ENCODE assay signal across 8 cellular contexts in the genomic region with DNA sequence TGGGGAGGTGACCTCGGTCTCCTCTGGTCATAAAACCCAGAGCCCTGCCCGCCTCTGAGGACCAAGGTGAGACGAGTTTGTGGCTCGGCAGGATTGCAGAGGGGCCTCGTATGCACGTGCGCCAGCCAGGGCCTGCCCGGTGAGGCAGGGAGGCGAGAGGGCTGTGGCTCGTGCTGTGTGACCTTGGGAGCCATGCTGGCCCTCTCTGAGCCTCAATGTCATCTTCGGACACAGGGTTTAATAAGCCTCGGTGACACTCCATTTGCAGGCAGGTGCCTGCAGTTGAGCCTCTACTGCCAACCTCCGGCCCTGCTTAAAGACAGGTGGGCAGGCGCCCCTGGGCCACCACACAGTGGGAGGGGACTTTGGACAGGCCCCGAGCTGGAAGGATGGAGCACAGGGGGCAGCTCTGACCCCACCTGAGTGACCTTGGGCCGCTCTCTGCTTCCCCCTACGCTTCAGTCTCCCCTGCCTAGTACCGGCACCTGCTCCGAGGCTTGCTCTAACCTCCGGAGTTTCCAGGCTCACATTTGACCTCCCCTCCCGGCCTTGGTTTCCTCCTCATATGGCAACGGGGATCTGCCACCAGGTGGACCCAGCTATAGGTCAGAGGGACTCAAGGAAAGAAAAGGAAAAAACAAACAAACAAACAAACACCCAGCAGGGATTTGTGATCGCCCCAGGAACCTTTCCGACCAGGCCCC. TPM values are rescaled to one million over a fixed set of nuclear protein-coding genes. Genes with fewer than 3 reads are reported as not detected.
DNase-seq lines count a peak whose midpoint lies in the region; ATAC-seq, FAIRE-seq and TF ChIP-seq lines count a peak whose summit lies in the region.

No MANE protein-coding gene starts in this region.

- TF ChIP-seq POLR2A in endothelial cell of umbilical vein (IDR thresholded peaks at IDR 0.05; ENCODE audit: low read depth, low read length) (no peak), ovary (IDR thresholded peaks at IDR 0.05) (no peak), H54 (IDR thresholded peaks at IDR 0.05; ENCODE audit: low read depth, low read length) (no peak)

- H2AFZ ChIP-seq in PC-3 (ENCODE audit: low read length) (no peak overlapping the region), endothelial cell of umbilical vein (ENCODE audit: low read depth, low read length) (no peak overlapping the region)

- H3K9me2 ChIP-seq in PC-3 (replicated peaks; ENCODE audit: low read length), result no peaks in the 10 kb centered on the region

- no peak for TF ChIP-seq EP300 in ovary (IDR thresholded peaks at IDR 0.05)

- H3K4me2 ChIP-seq in PC-3 (ENCODE audit: low read length), result peak overlapping the region; percentile 98
- peak overlapping the region; percentile 82 for H3K4me2 ChIP-seq in endothelial cell of umbilical vein (ENCODE audit: insufficient read depth, low read length)

- CTCF ChIA-PET in Caco-2 (lab: Charles Lee) (interaction anchor here (0.6 kb wide), 1 partner anchor 20 kb away, joined by 5 read pairs; no protein-coding TSS in a partner anchor), PC-3 (lab: Charles Lee) (no interaction called here), endothelial cell of umbilical vein (lab: Charles Lee) (interaction anchor here (1.7 kb wide), 1 partner anchor 77 kb away, joined by 8 read pairs; no protein-coding TSS in a partner anchor)

- H3K36me3 Mint-ChIP-seq in Caco-2 (ENCODE audit: insufficient read depth, unreplicated experiment), result peaks cover 34% of the 10 kb centered on the region

- H3K9me1 ChIP-seq in endothelial cell of umbilical vein (replicated peaks; ENCODE audit: control insufficient read depth, extremely low read depth, insufficient read depth, low read length), result no peaks in the 10 kb centered on the region

- H3K9me3 ChIP-seq in Caco-2 (no peaks in the 10 kb centered on the region), PC-3 (ENCODE audit: low read length) (no peaks in the 10 kb centered on the region), endothelial cell of umbilical vein (replicated peaks; ENCODE audit: control insufficient read depth, insufficient read depth, low read length) (no peaks in the 10 kb centered on the region), ovary (no peaks in the 10 kb centered on the region)

- H3K4me1 ChIP-seq in Caco-2, result peaks cover 45% of the 10 kb centered on the region
- peaks cover 36% of the 10 kb centered on the region for H3K4me1 ChIP-seq in PC-3 (ENCODE audit: insufficient read depth, low read length)
- peaks cover 19% of the 10 kb centered on the region for H3K4me1 ChIP-seq in endothelial cell of umbilical vein (ENCODE audit: control insufficient read depth, extremely low read depth, insufficient read depth, low read length)
- H3K4me1 ChIP-seq in ovary (ENCODE audit: insufficient read depth), result peaks cover 45% of the 10 kb centered on the region

- no peak for FAIRE-seq in endothelial cell of umbilical vein (lab: Jason Lieb, UNC)
- FAIRE-seq in H54 (lab: Jason Lieb, UNC), result no peak

- whole genome bisulfite sequencing in ovary, 3 donors, result 39 to 44% (median 43%) methylated on average over 23 to 24 of the region's 24 CpGs

- DNase-seq in Caco-2, result no peak
- no peak for DNase-seq in PC-3
- DNase-seq in endothelial cell of umbilical vein (ENCODE audit: low read depth, low spot score), result peak; percentile 22
- peak in 2 of 5 donors; percentile 41 to 46 for DNase-seq in ovary
- no peak for DNase-seq in NCI-H1436 treated with DMSO at 0.1 percent for 48 hours (lab: John Stamatoyannopoulos, UW)
- DNase-seq in H54 (ENCODE audit: insufficient read length, low spot score), result no peak

- H3K27me3 Mint-ChIP-seq in Caco-2 (ENCODE audit: insufficient read depth, unreplicated experiment), result no peaks in the 10 kb centered on the region

- H3K9me3 Mint-ChIP-seq in Caco-2 (ENCODE audit: unreplicated experiment), result no peaks in the 10 kb centered on the region

- no peaks in the 10 kb centered on the region for H3K4me1 Mint-ChIP-seq in Caco-2 (ENCODE audit: low read depth, unreplicated experiment)

- peak overlapping the region; percentile 82 for H3K4me3 ChIP-seq in Caco-2 (ENCODE audit: low read depth, low read length)
- peak overlapping the region; percentile 87 for H3K4me3 ChIP-seq in PC-3 (ENCODE audit: low read length)
- peak overlapping the region; percentile 66 to 81 (median 77) for H3K4me3 ChIP-seq in endothelial cell of umbilical vein (replicated peaks in 1 of 3; ENCODE audit: insufficient read depth in 1 of 3, low read depth in 1 of 3, low read length in 3 of 3)
- H3K4me3 ChIP-seq in ovary, result peak overlapping the region; percentile 67

- H3K9ac ChIP-seq in PC-3 (ENCODE audit: low read length), result peak overlapping the region; percentile 93
- peak overlapping the region; percentile 81 for H3K9ac ChIP-seq in endothelial cell of umbilical vein (replicated peaks; ENCODE audit: extremely low read depth, insufficient read depth, low read length)

- H3K27me3 ChIP-seq in Caco-2 (replicated peaks; ENCODE audit: control insufficient read depth, insufficient read depth, low read length), result no peaks in the 10 kb centered on the region
- no peaks in the 10 kb centered on the region for H3K27me3 ChIP-seq in PC-3 (ENCODE audit: low read length)
- H3K27me3 ChIP-seq in endothelial cell of umbilical vein (ENCODE audit: control insufficient read depth in 2 of 2, insufficient read depth in 2 of 2, low read length in 2 of 2), result no peaks in the 10 kb centered on the region
- no peaks in the 10 kb centered on the region for H3K27me3 ChIP-seq in ovary

- no peak for TF ChIP-seq CTCF in Caco-2 (IDR thresholded peaks at IDR 0.05; ENCODE audit: insufficient read depth in 1 of 2, low read depth in 1 of 2, low read length in 1 of 2, severe bottlenecking in 1 of 2, unreplicated experiment in 1 of 2)
- peak; percentile 34; the same call in 1 of the 2 replicates for TF ChIP-seq CTCF in PC-3 (conservative IDR thresholded peaks at IDR 0.05; ENCODE audit: low read depth, low read length)
- TF ChIP-seq CTCF in endothelial cell of umbilical vein (IDR thresholded peaks at IDR 0.05; ENCODE audit: extremely low read depth in 1 of 2, insufficient read depth in 1 of 2, low read depth in 1 of 2, low read length in 2 of 2), result no peak
- TF ChIP-seq CTCF in ovary (IDR thresholded peaks at IDR 0.05), result peak in 1 of 3 donors; percentile 10

- H3K36me3 ChIP-seq in Caco-2 (ENCODE audit: control insufficient read depth, insufficient read depth, low read length) (no peaks in the 10 kb centered on the region; the same call in none of the 2 replicates), PC-3 (ENCODE audit: low read depth, low read length) (no peaks in the 10 kb centered on the region), endothelial cell of umbilical vein (ENCODE audit: control insufficient read depth in 2 of 2, extremely low read depth in 1 of 2, insufficient read depth in 2 of 2, low read length in 2 of 2) (peaks cover 0 to 5% of the 10 kb centered on the region in 2 experiments), ovary (no peaks in the 10 kb centered on the region)

- H3K79me2 ChIP-seq in PC-3 (ENCODE audit: low read length) (peaks cover 66% of the 10 kb centered on the region), endothelial cell of umbilical vein (ENCODE audit: control insufficient read depth, insufficient read depth, low read length) (peaks cover 69% of the 10 kb centered on the region)

- POLR2A ChIA-PET in Caco-2 (lab: Charles Lee), result no interaction called here
- POLR2A ChIA-PET in PC-3 (lab: Charles Lee; ENCODE audit: unreplicated experiment), result no interaction called here
- POLR2A ChIA-PET in endothelial cell of umbilical vein (lab: Charles Lee), result no interaction called here

- peak overlapping the region; percentile 76 for H3K27ac Mint-ChIP-seq in Caco-2 (ENCODE audit: unreplicated experiment)

- H3K4me3 Mint-ChIP-seq in Caco-2 (ENCODE audit: unreplicated experiment), result peak overlapping the region; percentile 68

- ATAC-seq in PC-3 (no peak), GM19328 (IDR thresholded peaks at IDR 0.05; ENCODE audit: unreplicated experiment) (no peak), HG02759 (IDR thresholded peaks at IDR 0.05; ENCODE audit: unreplicated experiment) (no peak)

- BruUV-seq in Caco-2 (replicated peaks; lab: Mats Ljungman, UMichigan) (TSS peak; percentile 51), PC-3 (replicated peaks; lab: Mats Ljungman, UMichigan) (TSS peak; percentile 45), endothelial cell of umbilical vein (replicated peaks; lab: Mats Ljungman, UMichigan) (TSS peak; percentile 14)

- H3K27ac ChIP-seq in PC-3 (ENCODE audit: low read length), result peak overlapping the region; percentile 73
- no peak overlapping the region for H3K27ac ChIP-seq in endothelial cell of umbilical vein (ENCODE audit: insufficient read depth, low read depth, low read length)
- peak overlapping the region; percentile 92 for H3K27ac ChIP-seq in ovary

- dilution Hi-C loops in endothelial cell of umbilical vein (cut with MboI; ENCODE audit: extremely low pct_ligation_motif_present, low sequenced_read_pairs), result no loop called here

- intact Hi-C loops in Caco-2 (cut with micrococcal nuclease; ENCODE audit: unreplicated experiment) (loop anchor here (10.0 kb wide), 1 partner anchor 79 kb away; a partner anchor contains a TSS), PC-3 (cut with micrococcal nuclease) (no loop called here), endothelial cell of umbilical vein (cut with micrococcal nuclease) (loop anchor here (5.0 kb wide), 1 partner anchor 56 kb away; a partner anchor contains a TSS), ovary (cut with DNase I) (loop anchor here in 1 of 4 donors (5.0 kb wide), 1 partner anchor 59 kb away; a partner anchor contains a TSS)

- H4K20me1 ChIP-seq in PC-3 (ENCODE audit: low read length), result peaks cover 18% of the 10 kb centered on the region; the same call in 1 of the 2 replicates
- H4K20me1 ChIP-seq in endothelial cell of umbilical vein (replicated peaks; ENCODE audit: control insufficient read depth, extremely low read depth, insufficient read depth, low read length), result no peaks in the 10 kb centered on the region

- H3F3A ChIP-seq in PC-3 (ENCODE audit: low read length, unreplicated experiment), result no peaks in the 10 kb centered on the region

RNA-seq across cellular contexts. Expression of a gene that starts 3.2 kb away (rescaled TPM):
- total RNA-seq in Caco-2 (2022), result 11.9 and 14.7 TPM in 2 replicates
- total RNA-seq in PC-3 (2014; rRNA removed), result 16.7 and 40.2 TPM in 2 replicates
- total RNA-seq in endothelial cell of umbilical vein, result 28.0 and 29.0 TPM in 2 replicates
- 8.2 and 10.8 TPM in 2 replicates for polyA plus RNA-seq in endothelial cell of umbilical vein
- polyA plus RNA-seq in endothelial cell of umbilical vein (2011; cell fraction: cytosol; rRNA removed), result 4.3 and 5.6 TPM in 2 replicates
- polyA plus RNA-seq in endothelial cell of umbilical vein (2011; cell fraction: nucleus; rRNA removed), result 9.1 and 9.6 TPM in 2 replicates
- polyA plus RNA-seq in endothelial cell of umbilical vein (2012), result 7.5 and 10.9 TPM in 2 replicates
- 8.1 and 8.8 TPM in 2 replicates for polyA minus RNA-seq in endothelial cell of umbilical vein
- 21.4 TPM for polyA minus RNA-seq in endothelial cell of umbilical vein (2011; cell fraction: cytosol; rRNA and poly(A)+ RNA removed)
- polyA minus RNA-seq in endothelial cell of umbilical vein (2011; cell fraction: nucleus; rRNA and poly(A)+ RNA removed), result 4.8 and 13.9 TPM in 2 replicates
- total RNA-seq in ovary, result 10 to 100 TPM; 25.0 to 56.4 (median 38.7) TPM
- 10 to 100 TPM in 1 of 2 donors, 1 to 10 TPM in 1; 9.1 to 16.8 TPM for polyA plus RNA-seq in ovary

RNA-seq across cellular contexts. Expression of a gene that starts 56.0 kb away (rescaled TPM):
- total RNA-seq in Caco-2 (2022) (43.3 and 45.7 TPM in 2 replicates), PC-3 (2014; rRNA removed) (21.0 and 26.5 TPM in 2 replicates), endothelial cell of umbilical vein (46.2 and 47.2 TPM in 2 replicates), ovary (10 to 100 TPM; 11.6 to 29.7 (median 23.6) TPM)
- polyA plus RNA-seq in endothelial cell of umbilical vein (23.6 and 26.2 TPM in 2 replicates), ovary (10 to 100 TPM in 1 of 2 donors, 1 to 10 TPM in 1; 5.2 to 18.9 TPM)
- 15.6 and 16.7 TPM in 2 replicates for polyA plus RNA-seq in endothelial cell of umbilical vein (2011; cell fraction: cytosol; rRNA removed)
- polyA plus RNA-seq in endothelial cell of umbilical vein (2011; cell fraction: nucleus; rRNA removed), result 21.2 and 24.9 TPM in 2 replicates
- polyA plus RNA-seq in endothelial cell of umbilical vein (2012), result 30.3 and 39.4 TPM in 2 replicates
- polyA minus RNA-seq in endothelial cell of umbilical vein, result 18.0 and 24.4 TPM in 2 replicates
- polyA minus RNA-seq in endothelial cell of umbilical vein (2011; cell fraction: cytosol; rRNA and poly(A)+ RNA removed), result 6.8 TPM
- 22.9 and 35.4 TPM in 2 replicates for polyA minus RNA-seq in endothelial cell of umbilical vein (2011; cell fraction: nucleus; rRNA and poly(A)+ RNA removed)
